10 cellular contexts compared by ENCODE assay signal in genomic region chr3:4508048-4508981, GRCh38. TPM values are rescaled to one million over a fixed set of nuclear protein-coding genes. Genes with fewer than 3 reads are reported as not detected.
DNase-seq lines count a peak whose midpoint lies in the region; ATAC-seq and TF ChIP-seq lines count a peak whose summit lies in the region.
"Had no signal": no experiment of that assay in that cellular context is flagged by ENCODE, and none has a peak within 500 bp of the region (broad histone marks: within the 10 kb centered on the region; RNA-seq: fewer than 3 reads in every experiment).

No MANE protein-coding gene starts in this region.

- H3K4me1 ChIP-seq in body of pancreas = peaks cover 6% of the 10 kb centered on the region

- H3K9me3 ChIP-seq in body of pancreas = no peaks in the 10 kb centered on the region
- H3K9me3 ChIP-seq: adrenal gland, neutrophil had no signal

- intact Hi-C loops in body of pancreas (cut with DNase I) = no loop called here

- TF ChIP-seq CTCF in body of pancreas (IDR thresholded peaks at IDR 0.05) = no peak

- peak; percentile 52 for DNase-seq in iPS-NIHi7 (ENCODE audit: extremely low spot score)
- no peak for DNase-seq in stimulated activated CD4-positive, alpha-beta T cell treated with anti-CD3 and anti-CD28 coated beads, Interleukin-4, amount 100 ng/mL, for 1 hour
- DNase-seq in body of pancreas = no peak
- no peak for DNase-seq in 8988T
- DNase-seq in OCI-M2 (lab: John Stamatoyannopoulos, UW; ENCODE audit: unreplicated experiment) = no peak
- DNase-seq: adrenal gland had no signal

- no peak overlapping the region for H3K4me3 ChIP-seq in body of pancreas
- H3K4me3 ChIP-seq: adrenal gland had no signal

- peak; percentile 57 for ATAC-seq in GM18508 (IDR thresholded peaks at IDR 0.05; ENCODE audit: insufficient read depth, unreplicated experiment)
- peak; percentile 68 for ATAC-seq in GM21526 (IDR thresholded peaks at IDR 0.05; ENCODE audit: low FRiP score, unreplicated experiment)
- ATAC-seq in HG03280 (IDR thresholded peaks at IDR 0.05; ENCODE audit: unreplicated experiment) = peak; percentile 47
- no peak for ATAC-seq in body of pancreas

- TF ChIP-seq POLR2A in body of pancreas (IDR thresholded peaks at IDR 0.05) = no peak

- no peaks in the 10 kb centered on the region for H3K27me3 ChIP-seq in body of pancreas
- H3K27me3 ChIP-seq: adrenal gland, neutrophil had no signal

- H3K27ac ChIP-seq in body of pancreas = no peak overlapping the region
- H3K27ac ChIP-seq: adrenal gland, neutrophil had no signal

- WGBS in body of pancreas, 2 donors = 61 to 71% methylated on average over 8 of the region's 8 CpGs

- no peaks in the 10 kb centered on the region for H3K36me3 ChIP-seq in body of pancreas (replicated peaks in 1 of 2; ENCODE audit: insufficient read depth in 1 of 2, low read depth in 2 of 2)
- H3K36me3 ChIP-seq: adrenal gland, neutrophil had no signal

RNA-seq across cellular contexts. Expression of gene ITPR1, which starts 15.2 kb away (rescaled TPM):
- 10 to 100 TPM; 29.3 to 29.8 TPM for total RNA-seq in body of pancreas

RNA-seq across cellular contexts. Expression of gene SUMF1, which starts 41.2 kb away (rescaled TPM):
- 10 to 100 TPM; 30.7 to 32.7 TPM for total RNA-seq in body of pancreas
